10 cellular contexts compared by ENCODE assay signal in the genomic region with DNA sequence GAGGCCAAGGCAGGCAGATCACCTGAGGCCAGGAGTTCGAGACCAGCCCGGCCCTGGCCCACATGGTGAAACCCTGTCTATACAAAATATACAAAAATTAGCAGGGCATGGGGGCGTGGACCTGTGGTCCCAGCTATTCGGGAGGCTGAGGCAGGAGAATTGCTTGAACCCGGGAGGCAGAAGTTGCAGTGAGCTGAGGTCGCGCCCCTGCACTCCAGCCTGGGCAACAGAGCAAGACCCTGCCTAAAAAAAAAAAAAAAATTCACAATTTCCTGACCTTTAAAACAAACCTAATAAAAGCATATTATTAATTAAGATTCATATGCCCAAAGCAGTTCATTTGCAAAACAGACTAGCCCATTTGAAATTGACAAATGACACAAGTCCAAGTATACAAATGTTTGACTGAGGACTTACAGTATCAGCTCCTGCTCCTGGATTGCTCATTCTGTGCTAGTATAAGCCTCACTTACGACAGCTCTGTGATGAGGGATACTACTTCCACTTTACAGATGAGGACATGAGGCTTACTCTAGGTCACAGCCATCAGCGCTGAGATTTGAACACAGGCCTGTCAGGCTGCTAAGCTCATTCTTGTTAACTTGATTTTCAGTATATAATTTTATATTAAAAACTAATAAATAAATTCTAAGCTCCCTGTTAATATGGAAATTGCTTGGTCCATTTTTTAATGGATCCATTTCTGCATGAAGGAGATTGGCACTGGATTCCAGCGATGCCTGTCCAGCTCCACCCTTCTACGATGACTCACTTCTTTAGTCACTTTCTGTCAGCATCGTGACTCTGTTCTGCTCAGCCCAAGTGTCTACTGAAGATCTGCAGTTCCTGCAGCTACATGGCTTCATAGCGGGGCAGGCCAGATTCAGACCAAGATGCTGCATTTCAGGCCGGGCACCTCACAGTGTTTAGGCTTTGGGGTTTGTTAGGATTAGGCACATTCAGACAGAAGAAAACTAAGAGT.
A peak's percentile ranks its signal among the peaks of the same experiment; 100 is the strongest.
DNase-seq lines count a peak whose midpoint lies in the region; ATAC-seq and TF ChIP-seq lines count a peak whose summit lies in the region.
"Had no signal": no experiment of that assay in that cellular context is flagged by ENCODE, and none has a peak within 500 bp of the region (broad histone marks: within the 10 kb centered on the region; RNA-seq: fewer than 3 reads in every experiment).

No MANE protein-coding gene starts in this region.

- ATAC-seq in SK-N-SH treated with all-trans-retinoic acid at 6 μM for 48 hours = peak; percentile 93

- no peaks in the 10 kb centered on the region for H3K9me3 ChIP-seq in hepatocyte (ENCODE audit: low read depth)

- DNase-seq in DMS53 (lab: John Stamatoyannopoulos, UW) = peak; percentile 10
- DNase-seq in DMS53 treated with DMSO at 0.1 percent for 48 hours (lab: John Stamatoyannopoulos, UW; ENCODE audit: unreplicated experiment) = no peak
- peak; percentile 42 for DNase-seq in fibroblast of pulmonary artery (ENCODE audit: low read depth)
- DNase-seq in retinal pigment epithelial cell (ENCODE audit: low read depth) = peak; percentile 23
- DNase-seq in hepatocyte (ENCODE audit: low spot score) = no peak
- DNase-seq in NOMO-1 treated with DMSO at 0.1 percent for 48 hours (lab: John Stamatoyannopoulos, UW; ENCODE audit: unreplicated experiment) = no peak
- no peak for DNase-seq in effector CD8-positive, alpha-beta T cell (lab: John Stamatoyannopoulos, UW)
- DNase-seq: WERI-Rb-1 had no signal

- no peaks in the 10 kb centered on the region for H3K79me2 ChIP-seq in hepatocyte

- H3K4me2 ChIP-seq in hepatocyte = no peak overlapping the region

- WGBS in hepatocyte (ENCODE audit: low lambda C conversion rate, missing lambda C conversion rate) = 94% methylated on average over 14 of the region's 14 CpGs

- no peak overlapping the region for H3K27ac ChIP-seq in hepatocyte
- H3K27ac ChIP-seq: 22Rv1, WERI-Rb-1 had no signal

- H3K4me3 ChIP-seq in fibroblast of pulmonary artery (replicated peaks; ENCODE audit: low read depth, low read length) (no peak overlapping the region), retinal pigment epithelial cell (ENCODE audit: low read length) (no peak overlapping the region), hepatocyte (no peak overlapping the region)

- H4K20me1 ChIP-seq in hepatocyte (ENCODE audit: insufficient read depth, poor library complexity, severe bottlenecking) = no peaks in the 10 kb centered on the region

- no peaks in the 10 kb centered on the region for H3K4me1 ChIP-seq in hepatocyte (ENCODE audit: insufficient read depth)

- H3K36me3 ChIP-seq in hepatocyte (replicated peaks; ENCODE audit: insufficient read depth, low read depth) = no peaks in the 10 kb centered on the region

- H3K9me2 ChIP-seq in hepatocyte (replicated peaks; ENCODE audit: insufficient read depth) = no peaks in the 10 kb centered on the region

- TF ChIP-seq CTCF in fibroblast of pulmonary artery (IDR thresholded peaks at IDR 0.05; ENCODE audit: low read length, missing control alignments) (no peak), retinal pigment epithelial cell (conservative IDR thresholded peaks at IDR 0.05; ENCODE audit: low read depth, low read length) (no peak), hepatocyte (IDR thresholded peaks at IDR 0.05; ENCODE audit: poor library complexity) (no peak)

- H3K27me3 ChIP-seq in hepatocyte = no peaks in the 10 kb centered on the region

- H2AFZ ChIP-seq in hepatocyte = no peak overlapping the region

TF ChIP-seq in SK-N-SH treated with all-trans-retinoic acid at 6 μM for 48 hours, 23 proteins besides CTCF, POLR2A, EP300 and RAD21 (continues in another document):
- TF ChIP-seq OSR1 (CRISPR knock-in tag; IDR thresholded peaks at IDR 0.05) = no peak
- TF ChIP-seq ZC3H10 (CRISPR knock-in tag; IDR thresholded peaks at IDR 0.05) = no peak
- TF ChIP-seq PPARA (CRISPR knock-in tag; IDR thresholded peaks at IDR 0.05; ENCODE audit: borderline replicate concordance) = no peak
- TF ChIP-seq, protein P1, sequence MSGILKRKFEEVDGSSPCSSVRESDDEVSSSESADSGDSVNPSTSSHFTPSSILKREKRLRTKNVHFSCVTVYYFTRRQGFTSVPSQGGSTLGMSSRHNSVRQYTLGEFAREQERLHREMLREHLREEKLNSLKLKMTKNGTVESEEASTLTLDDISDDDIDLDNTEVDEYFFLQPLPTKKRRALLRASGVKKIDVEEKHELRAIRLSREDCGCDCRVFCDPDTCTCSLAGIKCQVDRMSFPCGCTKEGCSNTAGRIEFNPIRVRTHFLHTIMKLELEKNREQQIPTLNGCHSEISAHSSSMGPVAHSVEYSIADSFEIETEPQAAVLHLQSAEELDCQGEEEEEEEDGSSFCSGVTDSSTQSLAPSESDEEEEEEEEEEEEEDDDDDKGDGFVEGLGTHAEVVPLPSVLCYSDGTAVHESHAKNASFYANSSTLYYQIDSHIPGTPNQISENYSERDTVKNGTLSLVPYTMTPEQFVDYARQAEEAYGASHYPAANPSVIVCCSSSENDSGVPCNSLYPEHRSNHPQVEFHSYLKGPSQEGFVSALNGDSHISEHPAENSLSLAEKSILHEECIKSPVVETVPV (CRISPR knock-in tag; IDR thresholded peaks at IDR 0.05) = no peak
- TF ChIP-seq, protein P2, sequence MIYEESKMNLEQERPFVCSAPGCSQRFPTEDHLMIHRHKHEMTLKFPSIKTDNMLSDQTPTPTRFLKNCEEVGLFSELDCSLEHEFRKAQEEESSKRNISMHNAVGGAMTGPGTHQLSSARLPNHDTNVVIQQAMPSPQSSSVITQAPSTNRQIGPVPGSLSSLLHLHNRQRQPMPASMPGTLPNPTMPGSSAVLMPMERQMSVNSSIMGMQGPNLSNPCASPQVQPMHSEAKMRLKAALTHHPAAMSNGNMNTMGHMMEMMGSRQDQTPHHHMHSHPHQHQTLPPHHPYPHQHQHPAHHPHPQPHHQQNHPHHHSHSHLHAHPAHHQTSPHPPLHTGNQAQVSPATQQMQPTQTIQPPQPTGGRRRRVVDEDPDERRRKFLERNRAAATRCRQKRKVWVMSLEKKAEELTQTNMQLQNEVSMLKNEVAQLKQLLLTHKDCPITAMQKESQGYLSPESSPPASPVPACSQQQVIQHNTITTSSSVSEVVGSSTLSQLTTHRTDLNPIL (CRISPR knock-in tag; IDR thresholded peaks at IDR 0.05; ENCODE audit: low read depth) = no peak
- no peak for TF ChIP-seq CSDC2 (CRISPR knock-in tag; IDR thresholded peaks at IDR 0.05)
- TF ChIP-seq, protein P3, sequence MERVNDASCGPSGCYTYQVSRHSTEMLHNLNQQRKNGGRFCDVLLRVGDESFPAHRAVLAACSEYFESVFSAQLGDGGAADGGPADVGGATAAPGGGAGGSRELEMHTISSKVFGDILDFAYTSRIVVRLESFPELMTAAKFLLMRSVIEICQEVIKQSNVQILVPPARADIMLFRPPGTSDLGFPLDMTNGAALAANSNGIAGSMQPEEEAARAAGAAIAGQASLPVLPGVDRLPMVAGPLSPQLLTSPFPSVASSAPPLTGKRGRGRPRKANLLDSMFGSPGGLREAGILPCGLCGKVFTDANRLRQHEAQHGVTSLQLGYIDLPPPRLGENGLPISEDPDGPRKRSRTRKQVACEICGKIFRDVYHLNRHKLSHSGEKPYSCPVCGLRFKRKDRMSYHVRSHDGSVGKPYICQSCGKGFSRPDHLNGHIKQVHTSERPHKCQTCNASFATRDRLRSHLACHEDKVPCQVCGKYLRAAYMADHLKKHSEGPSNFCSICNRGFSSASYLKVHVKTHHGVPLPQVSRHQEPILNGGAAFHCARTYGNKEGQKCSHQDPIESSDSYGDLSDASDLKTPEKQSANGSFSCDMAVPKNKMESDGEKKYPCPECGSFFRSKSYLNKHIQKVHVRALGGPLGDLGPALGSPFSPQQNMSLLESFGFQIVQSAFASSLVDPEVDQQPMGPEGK (CRISPR knock-in tag; IDR thresholded peaks at IDR 0.05; ENCODE audit: borderline replicate concordance) = no peak
- no peak for TF ChIP-seq TOX (CRISPR knock-in tag; IDR thresholded peaks at IDR 0.05; ENCODE audit: borderline replicate concordance)
- TF ChIP-seq TCF4 (CRISPR knock-in tag; IDR thresholded peaks at IDR 0.05; ENCODE audit: borderline replicate concordance) = no peak
- no peak for TF ChIP-seq ZFP3 (CRISPR knock-in tag; IDR thresholded peaks at IDR 0.05)
- TF ChIP-seq, protein P4, sequence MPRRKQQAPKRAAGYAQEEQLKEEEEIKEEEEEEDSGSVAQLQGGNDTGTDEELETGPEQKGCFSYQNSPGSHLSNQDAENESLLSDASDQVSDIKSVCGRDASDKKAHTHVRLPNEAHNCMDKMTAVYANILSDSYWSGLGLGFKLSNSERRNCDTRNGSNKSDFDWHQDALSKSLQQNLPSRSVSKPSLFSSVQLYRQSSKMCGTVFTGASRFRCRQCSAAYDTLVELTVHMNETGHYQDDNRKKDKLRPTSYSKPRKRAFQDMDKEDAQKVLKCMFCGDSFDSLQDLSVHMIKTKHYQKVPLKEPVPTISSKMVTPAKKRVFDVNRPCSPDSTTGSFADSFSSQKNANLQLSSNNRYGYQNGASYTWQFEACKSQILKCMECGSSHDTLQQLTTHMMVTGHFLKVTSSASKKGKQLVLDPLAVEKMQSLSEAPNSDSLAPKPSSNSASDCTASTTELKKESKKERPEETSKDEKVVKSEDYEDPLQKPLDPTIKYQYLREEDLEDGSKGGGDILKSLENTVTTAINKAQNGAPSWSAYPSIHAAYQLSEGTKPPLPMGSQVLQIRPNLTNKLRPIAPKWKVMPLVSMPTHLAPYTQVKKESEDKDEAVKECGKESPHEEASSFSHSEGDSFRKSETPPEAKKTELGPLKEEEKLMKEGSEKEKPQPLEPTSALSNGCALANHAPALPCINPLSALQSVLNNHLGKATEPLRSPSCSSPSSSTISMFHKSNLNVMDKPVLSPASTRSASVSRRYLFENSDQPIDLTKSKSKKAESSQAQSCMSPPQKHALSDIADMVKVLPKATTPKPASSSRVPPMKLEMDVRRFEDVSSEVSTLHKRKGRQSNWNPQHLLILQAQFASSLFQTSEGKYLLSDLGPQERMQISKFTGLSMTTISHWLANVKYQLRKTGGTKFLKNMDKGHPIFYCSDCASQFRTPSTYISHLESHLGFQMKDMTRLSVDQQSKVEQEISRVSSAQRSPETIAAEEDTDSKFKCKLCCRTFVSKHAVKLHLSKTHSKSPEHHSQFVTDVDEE (CRISPR knock-in tag; IDR thresholded peaks at IDR 0.05) = no peak
- no peak for TF ChIP-seq BACH2 (CRISPR knock-in tag; IDR thresholded peaks at IDR 0.05; ENCODE audit: borderline replicate concordance)

Comparison
In these comparisons a context has a peak if more than half of its experiments do, and no peak if none do; other contexts are left out.
1. DNase-seq: peak in DMS53 (single experiment), fibroblast of pulmonary artery (single experiment) and retinal pigment epithelial cell (single experiment); none in DMS53 treated with DMSO at 0.1 percent for 48 hours (single experiment), hepatocyte (single experiment), NOMO-1 treated with DMSO at 0.1 percent for 48 hours (single experiment) and effector CD8-positive, alpha-beta T cell (single experiment).